Comparison of ENCODE assay signal across 16 cellular contexts in the genomic region with DNA sequence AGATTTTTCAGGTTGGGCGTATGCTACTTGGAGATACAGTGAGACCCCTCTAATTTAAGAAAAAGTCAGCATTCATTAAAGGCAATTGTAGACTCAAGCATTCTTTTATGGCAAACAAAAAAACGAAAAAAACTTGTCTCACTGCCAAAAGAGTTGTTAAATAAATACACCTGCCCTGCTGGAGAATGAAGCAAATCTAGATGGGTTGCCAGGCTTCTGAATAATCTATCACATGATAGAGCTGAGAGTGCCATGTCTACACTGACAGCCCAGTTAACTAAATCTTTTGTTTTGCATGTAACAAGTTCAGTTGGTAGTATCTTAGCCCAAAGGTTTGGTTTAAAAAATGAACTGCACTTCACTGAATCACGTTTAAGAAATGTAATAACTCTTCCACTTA.
DNase-seq lines count a peak whose midpoint lies in the region; ATAC-seq lines count a peak whose summit lies in the region.
"Had no signal": no experiment of that assay in that cellular context is flagged by ENCODE, and none has a peak within 500 bp of the region (broad histone marks: within the 10 kb centered on the region; RNA-seq: fewer than 3 reads in every experiment).

No MANE protein-coding gene starts in this region.

- H3K27ac ChIP-seq in duodenal mucosa (ENCODE audit: low read depth, low read length), result no peak overlapping the region
- H3K27ac ChIP-seq: thoracic aorta had no signal

- no peaks in the 10 kb centered on the region for H3K4me1 Mint-ChIP-seq in activated CD8-positive, alpha-beta T cell treated with anti-CD3 and anti-CD28 coated beads, Interleukin-2, amount 10 ng/mL, durations not matched to agents 7 days and 5 days (ENCODE audit: low read depth)
- H3K4me1 Mint-ChIP-seq: activated CD4-positive, alpha-beta memory T cell treated with anti-CD3 and anti-CD28 coated beads, Interleukin-2, amount 10 ng/mL, durations not matched to agents 7 days and 5 days had no signal

- ATAC-seq in activated CD8-positive, alpha-beta T cell treated with anti-CD3 and anti-CD28 coated beads, Interleukin-2, amount 10 ng/mL, durations not matched to agents 7 days and 5 days, result no peak

- H3K36me3 ChIP-seq in MG63 (no peaks in the 10 kb centered on the region), duodenal mucosa (ENCODE audit: control insufficient read depth in 1 of 2, insufficient read depth in 2 of 2, low read length in 2 of 2) (no peaks in the 10 kb centered on the region)
- H3K36me3 ChIP-seq: thoracic aorta had no signal

- H3K4me3 ChIP-seq in MG63, result peak overlapping the region; percentile 31
- peak overlapping the region; percentile 51 to 61 for H3K4me3 ChIP-seq in duodenal mucosa (ENCODE audit: low read depth in 1 of 2, low read length in 2 of 2)
- H3K4me3 ChIP-seq: thoracic aorta had no signal

- DNase-seq in MG63, result no peak
- DNase-seq in NCI-H748 treated with DMSO at 0.1 percent for 48 hours (lab: John Stamatoyannopoulos, UW), result peak; percentile 75
- peak; percentile 36 for DNase-seq in renal cortical epithelial cell (ENCODE audit: low read depth)
- no peak for DNase-seq in activated CD8-positive, alpha-beta T cell treated with anti-CD3 and anti-CD28 coated beads, Interleukin-2, amount 10 ng/mL, durations not matched to agents 7 days and 5 days
- no peak for DNase-seq in DMS114 treated with DMSO at 0.1 percent for 48 hours (lab: John Stamatoyannopoulos, UW; ENCODE audit: unreplicated experiment)
- no peak for DNase-seq in midbrain (lab: John Stamatoyannopoulos, UW)
- no peak for DNase-seq in activated effector memory CD4-positive, alpha-beta T cell treated with anti-CD3 and anti-CD28 coated beads, Interleukin-2, amount 50 U/mL, for 16 hours
- DNase-seq: activated CD4-positive, alpha-beta memory T cell treated with anti-CD3 and anti-CD28 coated beads, Interleukin-2, amount 10 ng/mL, durations not matched to agents 7 days and 5 days; CD4-positive, alpha-beta T cell; HFFc6; hypothalamus; NCI-H187; stimulated activated CD4-positive, alpha-beta T cell treated with anti-CD3 and anti-CD28 coated beads, Interleukin-12 subunit alpha, Interleukin-12 subunit beta, amount 100 ng/mL, for 4 hours; T-helper 9 cell had no signal

- no peaks in the 10 kb centered on the region for H3K27me3 Mint-ChIP-seq in activated CD8-positive, alpha-beta T cell treated with anti-CD3 and anti-CD28 coated beads, Interleukin-2, amount 10 ng/mL, durations not matched to agents 7 days and 5 days (ENCODE audit: low read depth)
- H3K27me3 Mint-ChIP-seq: activated CD4-positive, alpha-beta memory T cell treated with anti-CD3 and anti-CD28 coated beads, Interleukin-2, amount 10 ng/mL, durations not matched to agents 7 days and 5 days; CD4-positive, alpha-beta T cell had no signal

- H3K4me1 ChIP-seq in duodenal mucosa (ENCODE audit: control insufficient read depth in 1 of 2, insufficient read depth in 2 of 2, low read length in 2 of 2), result no peaks in the 10 kb centered on the region

- no peaks in the 10 kb centered on the region for H3K36me3 Mint-ChIP-seq in activated CD8-positive, alpha-beta T cell treated with anti-CD3 and anti-CD28 coated beads, Interleukin-2, amount 10 ng/mL, durations not matched to agents 7 days and 5 days (ENCODE audit: low read depth)

- no peaks in the 10 kb centered on the region for H3K9me3 ChIP-seq in MG63
- no peaks in the 10 kb centered on the region for H3K9me3 ChIP-seq in duodenal mucosa (ENCODE audit: control insufficient read depth in 1 of 2, low read length in 2 of 2)
- H3K9me3 ChIP-seq: thoracic aorta had no signal

- POLR2A ChIA-PET in activated CD8-positive, alpha-beta T cell treated with anti-CD3 and anti-CD28 coated beads, Interleukin-2, amount 10 ng/mL, durations not matched to agents 7 days and 5 days (lab: Charles Lee), result no interaction called here

- H3K27ac Mint-ChIP-seq in activated CD8-positive, alpha-beta T cell treated with anti-CD3 and anti-CD28 coated beads, Interleukin-2, amount 10 ng/mL, durations not matched to agents 7 days and 5 days, result no peak overlapping the region
- H3K27ac Mint-ChIP-seq: activated CD4-positive, alpha-beta memory T cell treated with anti-CD3 and anti-CD28 coated beads, Interleukin-2, amount 10 ng/mL, durations not matched to agents 7 days and 5 days; CD4-positive, alpha-beta T cell; HFFc6 had no signal

- no peaks in the 10 kb centered on the region for H3K27me3 ChIP-seq in MG63
- H3K27me3 ChIP-seq in duodenal mucosa (ENCODE audit: control insufficient read depth in 1 of 2, insufficient read depth in 2 of 2, low read length in 2 of 2), result no peaks in the 10 kb centered on the region

- no peak overlapping the region for H3K4me3 Mint-ChIP-seq in activated CD8-positive, alpha-beta T cell treated with anti-CD3 and anti-CD28 coated beads, Interleukin-2, amount 10 ng/mL, durations not matched to agents 7 days and 5 days
- H3K4me3 Mint-ChIP-seq: activated CD4-positive, alpha-beta memory T cell treated with anti-CD3 and anti-CD28 coated beads, Interleukin-2, amount 10 ng/mL, durations not matched to agents 7 days and 5 days; CD4-positive, alpha-beta T cell; HFFc6 had no signal

- no peak overlapping the region for H3K9ac ChIP-seq in duodenal mucosa (ENCODE audit: low read depth in 1 of 2, low read length in 2 of 2)

- H3K9me3 Mint-ChIP-seq in activated CD8-positive, alpha-beta T cell treated with anti-CD3 and anti-CD28 coated beads, Interleukin-2, amount 10 ng/mL, durations not matched to agents 7 days and 5 days (ENCODE audit: insufficient read depth), result no peaks in the 10 kb centered on the region
- H3K9me3 Mint-ChIP-seq: activated CD4-positive, alpha-beta memory T cell treated with anti-CD3 and anti-CD28 coated beads, Interleukin-2, amount 10 ng/mL, durations not matched to agents 7 days and 5 days; CD4-positive, alpha-beta T cell had no signal

- CTCF ChIA-PET in activated CD8-positive, alpha-beta T cell treated with anti-CD3 and anti-CD28 coated beads, Interleukin-2, amount 10 ng/mL, durations not matched to agents 7 days and 5 days (lab: Charles Lee), result no interaction called here

Comparison
In these comparisons a context has a peak if more than half of its experiments do, and no peak if none do; other contexts are left out.
1. DNase-seq: peak in NCI-H748 treated with DMSO at 0.1 percent for 48 hours (single experiment) and renal cortical epithelial cell (single experiment); none in MG63 (single experiment), activated CD8-positive, alpha-beta T cell treated with anti-CD3 and anti-CD28 coated beads, Interleukin-2, amount 10 ng/mL, durations not matched to agents 7 days and 5 days (single experiment), DMS114 treated with DMSO at 0.1 percent for 48 hours (single experiment), midbrain (single experiment) and activated effector memory CD4-positive, alpha-beta T cell treated with anti-CD3 and anti-CD28 coated beads, Interleukin-2, amount 50 U/mL, for 16 hours (single experiment).